ENCODE assay signal across 29 cellular contexts in genomic region chr9:70679845-70680244, GRCh38.
DNase-seq lines count a peak whose midpoint lies in the region; ATAC-seq and TF ChIP-seq lines count a peak whose summit lies in the region.
"Had no signal": no experiment of that assay in that cellular context is flagged by ENCODE, and none has a peak within 500 bp of the region (broad histone marks: within the 10 kb centered on the region; RNA-seq: fewer than 3 reads in every experiment).

No MANE protein-coding gene starts in this region.

- in situ Hi-C loops in mammary epithelial cell (cut with MboI; ENCODE audit: low sequenced_read_pairs in 2 of 2): no loop called here

- no peaks in the 10 kb centered on the region for H3K27me3 ChIP-seq in mammary epithelial cell (ENCODE audit: insufficient read depth, low read length)
- H3K27me3 ChIP-seq: neural progenitor cell, uterus had no signal

- DNase-seq in SIG-M5 treated with dmso at 0.1 percent for 504 hours (lab: John Stamatoyannopoulos, UW; ENCODE audit: unreplicated experiment): peak; percentile 11
- no peak for DNase-seq in SIG-M5 (lab: John Stamatoyannopoulos, UW)
- DNase-seq in mammary epithelial cell: peak; percentile 10
- peak; percentile 16 for DNase-seq in fibroblast of the conjunctiva (ENCODE audit: low read depth)
- DNase-seq in stromal cell of bone marrow (ENCODE audit: low read depth): peak; percentile 49
- DNase-seq in 8988T: no peak
- DNase-seq in NCI-H82 treated with DMSO at 0.1 percent for 48 hours (lab: John Stamatoyannopoulos, UW; ENCODE audit: unreplicated experiment): no peak
- DNase-seq: activated CD8-positive, alpha-beta T cell treated with anti-CD3 and anti-CD28 coated beads, Interleukin-2, amount 10 ng/mL, durations not matched to agents 7 days and 5 days; activated effector memory CD4-positive, alpha-beta T cell treated with Interleukin-2 at 50 U/mL for 16 hours; activated naive CD8-positive, alpha-beta T cell treated with anti-CD3 and anti-CD28 coated beads for 36 hours; activated T-cell treated with anti-CD3 and anti-CD28 coated beads for 4 hours; CD4-positive, CD25-positive, alpha-beta regulatory T cell; hippocampal formation; immature natural killer cell; NCI-H1417 treated with DMSO at 0.1 percent for 48 hours; NCI-H2081; NCI-H446 treated with DMSO at 0.1 percent for 48 hours; OCI-M1; posterior cingulate gyrus; stimulated activated naive CD8-positive, alpha-beta T cell treated with anti-CD3 and anti-CD28 coated beads, Interleukin-15, Interleukin-2, amounts not matched to agents 100 U/mL and 50 U/mL, for 24 hours; T-helper 2 cell; uterus had no signal

- 69% methylated on average over 4 of the region's 4 CpGs for WGBS in mammary epithelial cell (ENCODE audit: low coverage, missing lambda C conversion rate)

- CTCF ChIA-PET in mammary epithelial cell (lab: Charles Lee; ENCODE audit: low non-redundant PET): no interaction called here

- no peaks in the 10 kb centered on the region for H3K4me1 ChIP-seq in mammary epithelial cell (ENCODE audit: insufficient read depth, low read length)
- H3K4me1 ChIP-seq: neural progenitor cell, uterus had no signal

- H3K4me2 ChIP-seq in mammary epithelial cell (ENCODE audit: insufficient read depth, low read depth, low read length): no peak overlapping the region
- H3K4me2 ChIP-seq: GM23338, neural progenitor cell had no signal

- no peaks in the 10 kb centered on the region for H4K20me1 ChIP-seq in mammary epithelial cell (ENCODE audit: insufficient read depth, low read length)

- H3K36me3 ChIP-seq in mammary epithelial cell (ENCODE audit: insufficient read depth, low read length): no peaks in the 10 kb centered on the region
- H3K36me3 ChIP-seq: neural progenitor cell, thoracic aorta, uterus had no signal

- no peak for TF ChIP-seq CTCF in mammary epithelial cell (conservative IDR thresholded peaks at IDR 0.05 in 1 of 2, IDR thresholded peaks at IDR 0.05 in 1 of 2; ENCODE audit: extremely low read depth in 1 of 2, insufficient read depth in 1 of 2, low read depth in 1 of 2, low read length in 2 of 2)

- no peak for ATAC-seq in HG02884 (IDR thresholded peaks at IDR 0.05; ENCODE audit: unreplicated experiment)
- ATAC-seq: activated CD8-positive, alpha-beta T cell treated with anti-CD3 and anti-CD28 coated beads, Interleukin-2, amount 10 ng/mL, durations not matched to agents 7 days and 5 days; GM23338; sciatic nerve; SK-N-SH treated with all-trans-retinoic acid at 6 μM for 48 hours; stimulated activated naive CD8-positive, alpha-beta T cell treated with anti-CD3 and anti-CD28 coated beads, Interleukin-15, Interleukin-2, amounts not matched to agents 100 U/mL and 50 U/mL, for 24 hours had no signal

- H3K79me2 ChIP-seq in mammary epithelial cell (ENCODE audit: insufficient read depth, low read length): no peaks in the 10 kb centered on the region

- no peak overlapping the region for H3K27ac ChIP-seq in mammary epithelial cell (ENCODE audit: insufficient read depth, low read depth, low read length)
- H3K27ac ChIP-seq: 22Rv1, neural progenitor cell, thoracic aorta, uterus had no signal

- H3K4me3 ChIP-seq in mammary epithelial cell (replicated peaks in 1 of 3; ENCODE audit: insufficient read depth in 1 of 3, low read depth in 2 of 3, low read length in 3 of 3): no peak overlapping the region
- H3K4me3 ChIP-seq: GM23338, neural progenitor cell, thoracic aorta, uterus had no signal

- H3K9ac ChIP-seq in mammary epithelial cell (ENCODE audit: insufficient read depth, low read length): no peak overlapping the region
- H3K9ac ChIP-seq: neural progenitor cell had no signal

- H3K9me3 ChIP-seq in mammary epithelial cell (replicated peaks; ENCODE audit: insufficient read depth, low read length): no peaks in the 10 kb centered on the region
- H3K9me3 ChIP-seq: thoracic aorta, uterus had no signal

- dilution Hi-C loops in mammary epithelial cell (cut with HindIII; ENCODE audit: low sequenced_read_pairs): no loop called here

- no peak overlapping the region for H2AFZ ChIP-seq in mammary epithelial cell (ENCODE audit: low read depth, low read length)
- H2AFZ ChIP-seq: GM23338, neural progenitor cell had no signal

- intact Hi-C loops in mammary epithelial cell (cut with micrococcal nuclease): no loop called here

- no TSS peak for BruUV-seq in mammary epithelial cell (replicated peaks; lab: Mats Ljungman, UMichigan)

Comparison
In these comparisons a context has a peak if more than half of its experiments do, and no peak if none do; other contexts are left out.
1. DNase-seq: peak in SIG-M5 treated with dmso at 0.1 percent for 504 hours (single experiment), mammary epithelial cell (single experiment), fibroblast of the conjunctiva (single experiment) and stromal cell of bone marrow (single experiment); none in SIG-M5 (single experiment), 8988T (single experiment) and NCI-H82 treated with DMSO at 0.1 percent for 48 hours (single experiment).